ENCODE assay signal across 1 cellular context in the genomic region with DNA sequence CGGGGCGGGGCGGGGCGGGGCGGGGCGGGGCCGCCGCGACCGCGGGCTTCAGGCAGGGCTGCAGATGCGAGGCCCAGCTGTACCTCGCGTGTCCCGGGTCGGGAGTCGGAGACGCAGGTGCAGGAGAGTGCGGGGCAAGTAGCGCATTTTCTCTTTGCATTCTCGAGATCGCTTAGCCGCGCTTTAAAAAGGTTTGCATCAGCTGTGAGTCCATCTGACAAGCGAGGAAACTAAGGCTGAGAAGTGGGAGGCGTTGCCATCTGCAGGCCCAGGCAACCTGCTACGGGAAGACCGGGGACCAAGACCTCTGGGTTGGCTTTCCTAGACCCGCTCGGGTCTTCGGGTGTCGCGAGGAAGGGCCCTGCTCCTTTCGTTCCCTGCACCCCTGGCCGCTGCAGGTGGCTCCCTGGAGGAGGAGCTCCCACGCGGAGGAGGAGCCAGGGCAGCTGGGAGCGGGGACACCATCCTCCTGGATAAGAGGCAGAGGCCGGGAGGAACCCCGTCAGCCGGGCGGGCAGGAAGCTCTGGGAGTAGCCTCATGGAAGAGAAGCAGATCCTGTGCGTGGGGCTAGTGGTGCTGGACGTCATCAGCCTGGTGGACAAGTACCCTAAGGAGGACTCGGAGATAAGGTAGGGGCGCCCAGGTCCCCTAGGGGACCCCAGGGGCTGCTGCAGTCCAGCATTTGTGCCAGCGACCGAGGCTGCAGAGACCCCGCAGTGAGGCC.
TF ChIP-seq lines count a peak whose summit lies in the region.

A gene (plus strand): TSS at position 51 of the 725 bp plus-strand sequence. CDS start 488 bp downstream, at position 539.

TF ChIP-seq in liver, 16 proteins besides CTCF, POLR2A, EP300 and RAD21 (continued from another document):
- TF ChIP-seq, protein P1, sequence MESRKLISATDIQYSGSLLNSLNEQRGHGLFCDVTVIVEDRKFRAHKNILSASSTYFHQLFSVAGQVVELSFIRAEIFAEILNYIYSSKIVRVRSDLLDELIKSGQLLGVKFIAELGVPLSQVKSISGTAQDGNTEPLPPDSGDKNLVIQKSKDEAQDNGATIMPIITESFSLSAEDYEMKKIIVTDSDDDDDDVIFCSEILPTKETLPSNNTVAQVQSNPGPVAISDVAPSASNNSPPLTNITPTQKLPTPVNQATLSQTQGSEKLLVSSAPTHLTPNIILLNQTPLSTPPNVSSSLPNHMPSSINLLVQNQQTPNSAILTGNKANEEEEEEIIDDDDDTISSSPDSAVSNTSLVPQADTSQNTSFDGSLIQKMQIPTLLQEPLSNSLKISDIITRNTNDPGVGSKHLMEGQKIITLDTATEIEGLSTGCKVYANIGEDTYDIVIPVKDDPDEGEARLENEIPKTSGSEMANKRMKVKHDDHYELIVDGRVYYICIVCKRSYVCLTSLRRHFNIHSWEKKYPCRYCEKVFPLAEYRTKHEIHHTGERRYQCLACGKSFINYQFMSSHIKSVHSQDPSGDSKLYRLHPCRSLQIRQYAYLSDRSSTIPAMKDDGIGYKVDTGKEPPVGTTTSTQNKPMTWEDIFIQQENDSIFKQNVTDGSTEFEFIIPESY (IDR thresholded peaks at IDR 0.05) = no peak
- TF ChIP-seq EGR1 (IDR thresholded peaks at IDR 0.05; ENCODE audit: low read depth in 2 of 2) = no peak
